In genomic region chr3:46922871-46923558, GRCh38 we compare ENCODE assay signal across 18 cellular contexts. TPM values are rescaled to one million over a fixed set of nuclear protein-coding genes. Genes with fewer than 3 reads are reported as not detected.
DNase-seq lines count a peak whose midpoint lies in the region; ATAC-seq, FAIRE-seq and TF ChIP-seq lines count a peak whose summit lies in the region.
"Had no signal": no experiment of that assay in that cellular context is flagged by ENCODE, and none has a peak within 500 bp of the region (broad histone marks: within the 10 kb centered on the region; RNA-seq: fewer than 3 reads in every experiment).

No MANE protein-coding gene starts in this region.

- ATAC-seq in activated CD8-positive, alpha-beta T cell treated with anti-CD3 and anti-CD28 coated beads for 36 hours: no peak
- ATAC-seq in right lobe of liver (no peak), GM18511 (IDR thresholded peaks at IDR 0.05; ENCODE audit: unreplicated experiment) (no peak)
- ATAC-seq in stimulated activated memory B cell treated with anti-CD40 and anti-IgM and Interleukin-4, amounts not matched to agents 10 μg/mL and 1 μg/mL and 100 μg/mL, for 72 hours: no peak

- TF ChIP-seq CTCF in activated CD8-positive, alpha-beta T cell treated with anti-CD3 and anti-CD28 coated beads for 36 hours (IDR thresholded peaks at IDR 0.05): no peak
- TF ChIP-seq CTCF in right lobe of liver (IDR thresholded peaks at IDR 0.05): no peak

- POLR2A ChIA-PET in activated CD4-positive, alpha-beta memory T cell treated with anti-CD3 and anti-CD28 coated beads for 36 hours (lab: Charles Lee): interaction anchor here (1.3 kb wide), 1 partner anchor 9 kb away, joined by 3 read pairs; no protein-coding TSS in a partner anchor
- POLR2A ChIA-PET in activated CD4-positive, alpha-beta memory T cell treated with anti-CD3 and anti-CD28 coated beads, Interleukin-2, amount 10 ng/mL, durations not matched to agents 7 days and 5 days (lab: Charles Lee): interaction anchor here (0.9 to 2.2 kb wide), 5 partner anchors 24 to 83 kb away, joined by 3 to 7 read pairs (median 4); no protein-coding TSS in a partner anchor
- POLR2A ChIA-PET in activated CD8-positive, alpha-beta T cell treated with anti-CD3 and anti-CD28 coated beads for 36 hours (lab: Charles Lee): interaction anchor here (1.2 to 2.5 kb wide), 2 partner anchors 13 to 360 kb away, joined by 4 to 6 read pairs; partner anchors contain the start of genes KIF9 and KLHL18

- peaks cover 0 to 78% (median 27%) of the 10 kb centered on the region in 4 donors for H3K36me3 ChIP-seq in right lobe of liver

- H3K27me3 ChIP-seq in right lobe of liver: no peaks in the 10 kb centered on the region
- H3K27me3 ChIP-seq: pancreas, upper lobe of right lung had no signal

- no peak overlapping the region for H3K4me3 Mint-ChIP-seq in activated CD4-positive, alpha-beta memory T cell treated with anti-CD3 and anti-CD28 coated beads for 36 hours
- no peak overlapping the region for H3K4me3 Mint-ChIP-seq in activated CD4-positive, alpha-beta memory T cell treated with anti-CD3 and anti-CD28 coated beads, Interleukin-2, amount 10 ng/mL, durations not matched to agents 7 days and 5 days
- H3K4me3 Mint-ChIP-seq in activated CD8-positive, alpha-beta T cell treated with anti-CD3 and anti-CD28 coated beads for 36 hours: no peak overlapping the region
- H3K4me3 Mint-ChIP-seq in stimulated activated memory B cell treated with anti-CD40 and anti-IgM and Interleukin-4, amounts not matched to agents 10 μg/mL and 1 μg/mL and 100 μg/mL, for 72 hours: no peak overlapping the region
- H3K4me3 Mint-ChIP-seq: brain; CD8-positive, alpha-beta memory T cell had no signal

- no peaks in the 10 kb centered on the region for H3K27me3 Mint-ChIP-seq in activated CD4-positive, alpha-beta memory T cell treated with anti-CD3 and anti-CD28 coated beads for 36 hours
- H3K27me3 Mint-ChIP-seq in activated CD4-positive, alpha-beta memory T cell treated with anti-CD3 and anti-CD28 coated beads, Interleukin-2, amount 10 ng/mL, durations not matched to agents 7 days and 5 days: no peaks in the 10 kb centered on the region
- no peaks in the 10 kb centered on the region for H3K27me3 Mint-ChIP-seq in activated CD8-positive, alpha-beta T cell treated with anti-CD3 and anti-CD28 coated beads for 36 hours
- H3K27me3 Mint-ChIP-seq in stimulated activated memory B cell treated with anti-CD40 and anti-IgM and Interleukin-4, amounts not matched to agents 10 μg/mL and 1 μg/mL and 100 μg/mL, for 72 hours: no peaks in the 10 kb centered on the region
- H3K27me3 Mint-ChIP-seq: brain; CD8-positive, alpha-beta memory T cell had no signal

- peak overlapping the region; percentile 23 for H3K27ac Mint-ChIP-seq in activated CD4-positive, alpha-beta memory T cell treated with anti-CD3 and anti-CD28 coated beads for 36 hours
- no peak overlapping the region for H3K27ac Mint-ChIP-seq in activated CD4-positive, alpha-beta memory T cell treated with anti-CD3 and anti-CD28 coated beads, Interleukin-2, amount 10 ng/mL, durations not matched to agents 7 days and 5 days
- H3K27ac Mint-ChIP-seq in activated CD8-positive, alpha-beta T cell treated with anti-CD3 and anti-CD28 coated beads for 36 hours: peak overlapping the region; percentile 67
- peak overlapping the region; percentile 78 for H3K27ac Mint-ChIP-seq in stimulated activated memory B cell treated with anti-CD40 and anti-IgM and Interleukin-4, amounts not matched to agents 10 μg/mL and 1 μg/mL and 100 μg/mL, for 72 hours

- H3K36me3 Mint-ChIP-seq in activated CD4-positive, alpha-beta memory T cell treated with anti-CD3 and anti-CD28 coated beads for 36 hours: peaks cover 46% of the 10 kb centered on the region
- peaks cover 71% of the 10 kb centered on the region for H3K36me3 Mint-ChIP-seq in activated CD4-positive, alpha-beta memory T cell treated with anti-CD3 and anti-CD28 coated beads, Interleukin-2, amount 10 ng/mL, durations not matched to agents 7 days and 5 days (ENCODE audit: low read depth)
- peaks cover 58% of the 10 kb centered on the region for H3K36me3 Mint-ChIP-seq in activated CD8-positive, alpha-beta T cell treated with anti-CD3 and anti-CD28 coated beads for 36 hours (ENCODE audit: low read depth)
- peaks cover 69% of the 10 kb centered on the region for H3K36me3 Mint-ChIP-seq in stimulated activated memory B cell treated with anti-CD40 and anti-IgM and Interleukin-4, amounts not matched to agents 10 μg/mL and 1 μg/mL and 100 μg/mL, for 72 hours

- TF ChIP-seq POLR2A in right lobe of liver (IDR thresholded peaks at IDR 0.05) (no peak), GM12891 (IDR thresholded peaks at IDR 0.05; ENCODE audit: low read depth, low read length) (no peak)

- H3K9me3 Mint-ChIP-seq in activated CD4-positive, alpha-beta memory T cell treated with anti-CD3 and anti-CD28 coated beads for 36 hours: no peaks in the 10 kb centered on the region
- no peaks in the 10 kb centered on the region for H3K9me3 Mint-ChIP-seq in activated CD4-positive, alpha-beta memory T cell treated with anti-CD3 and anti-CD28 coated beads, Interleukin-2, amount 10 ng/mL, durations not matched to agents 7 days and 5 days
- no peaks in the 10 kb centered on the region for H3K9me3 Mint-ChIP-seq in activated CD8-positive, alpha-beta T cell treated with anti-CD3 and anti-CD28 coated beads for 36 hours
- H3K9me3 Mint-ChIP-seq in stimulated activated memory B cell treated with anti-CD40 and anti-IgM and Interleukin-4, amounts not matched to agents 10 μg/mL and 1 μg/mL and 100 μg/mL, for 72 hours: no peaks in the 10 kb centered on the region

- DNase-seq in activated CD4-positive, alpha-beta memory T cell treated with anti-CD3 and anti-CD28 coated beads for 36 hours: no peak
- no peak for DNase-seq in activated CD4-positive, alpha-beta memory T cell treated with anti-CD3 and anti-CD28 coated beads, Interleukin-2, amount 10 ng/mL, durations not matched to agents 7 days and 5 days
- no peak for DNase-seq in activated CD8-positive, alpha-beta T cell treated with anti-CD3 and anti-CD28 coated beads for 36 hours
- DNase-seq in right lobe of liver (peak in 2 of 3 donors; percentile 42 to 51), SHP77 treated with DMSO at 0.1 percent for 48 hours (lab: John Stamatoyannopoulos, UW) (no peak), GM12891 (ENCODE audit: insufficient read length, low spot score) (no peak)
- DNase-seq: NCI-H1105 treated with DMSO at 0.1 percent for 48 hours, NCI-H774 had no signal

- H3K4me1 Mint-ChIP-seq in activated CD4-positive, alpha-beta memory T cell treated with anti-CD3 and anti-CD28 coated beads for 36 hours (ENCODE audit: low read depth): peaks cover 21% of the 10 kb centered on the region
- peaks cover 36% of the 10 kb centered on the region for H3K4me1 Mint-ChIP-seq in activated CD4-positive, alpha-beta memory T cell treated with anti-CD3 and anti-CD28 coated beads, Interleukin-2, amount 10 ng/mL, durations not matched to agents 7 days and 5 days
- H3K4me1 Mint-ChIP-seq in activated CD8-positive, alpha-beta T cell treated with anti-CD3 and anti-CD28 coated beads for 36 hours (ENCODE audit: low read depth): peaks cover 17% of the 10 kb centered on the region
- peaks cover 42% of the 10 kb centered on the region for H3K4me1 Mint-ChIP-seq in stimulated activated memory B cell treated with anti-CD40 and anti-IgM and Interleukin-4, amounts not matched to agents 10 μg/mL and 1 μg/mL and 100 μg/mL, for 72 hours

- intact Hi-C loops in activated CD4-positive, alpha-beta memory T cell treated with anti-CD3 and anti-CD28 coated beads for 36 hours (cut with micrococcal nuclease): loop anchor here (1.0 to 10.0 kb wide), 2 partner anchors 52 to 75 kb away; partner anchors contain the start of genes CCDC12 and NBEAL2
- intact Hi-C loops in activated CD8-positive, alpha-beta T cell treated with anti-CD3 and anti-CD28 coated beads for 36 hours (cut with micrococcal nuclease): loop anchor here (5.0 kb wide), 1 partner anchor 74 kb away; no protein-coding TSS in a partner anchor
- intact Hi-C loops in right lobe of liver (cut with DNase I): loop anchor here (10.0 kb wide), 1 partner anchor 72 kb away; no protein-coding TSS in a partner anchor

- no peak for FAIRE-seq in GM12891 (lab: Jason Lieb, UNC)
- FAIRE-seq: A204.1, pancreas had no signal

- H3K9me3 ChIP-seq in right lobe of liver: no peaks in the 10 kb centered on the region
- H3K9me3 ChIP-seq: pancreas, upper lobe of right lung had no signal

- no peak overlapping the region for H3K4me3 ChIP-seq in right lobe of liver
- H3K4me3 ChIP-seq: pancreas, skin epidermis, upper lobe of right lung had no signal

- no peak overlapping the region for H3K27ac ChIP-seq in right lobe of liver
- H3K27ac ChIP-seq: pancreas, upper lobe of right lung, WERI-Rb-1 had no signal

- CTCF ChIA-PET in activated CD4-positive, alpha-beta memory T cell treated with anti-CD3 and anti-CD28 coated beads for 36 hours (lab: Charles Lee): interaction anchor here (0.7 to 2.3 kb wide), 20 partner anchors 9 to 457 kb away, joined by 3 to 22 read pairs (median 4); partner anchors contain the start of genes NBEAL2 and PTPN23
- CTCF ChIA-PET in activated CD4-positive, alpha-beta memory T cell treated with anti-CD3 and anti-CD28 coated beads, Interleukin-2, amount 10 ng/mL, durations not matched to agents 7 days and 5 days (lab: Charles Lee): interaction anchor here (0.8 to 2.3 kb wide), 11 partner anchors 10 to 107 kb away, joined by 3 to 18 read pairs (median 5); no protein-coding TSS in a partner anchor
- CTCF ChIA-PET in activated CD8-positive, alpha-beta T cell treated with anti-CD3 and anti-CD28 coated beads for 36 hours (lab: Charles Lee): interaction anchor here (0.6 to 3.8 kb wide), 20 partner anchors 10 to 400 kb away, joined by 3 to 24 read pairs (median 3); partner anchors contain the start of gene NBEAL2

- WGBS in right lobe of liver (ENCODE audit: insufficient coverage, low coverage, low lambda C conversion rate, missing lambda C conversion rate): 85% methylated on average over 11 of the region's 16 CpGs

- peaks cover 0 to 26% (median 0%) of the 10 kb centered on the region in 4 donors for H3K4me1 ChIP-seq in right lobe of liver

RNA-seq across cellular contexts. Expression of gene PTH1R, which starts 45.5 kb away (rescaled TPM):
- not detected for total RNA-seq in activated CD4-positive, alpha-beta memory T cell treated with anti-CD3 and anti-CD28 coated beads for 36 hours
- total RNA-seq in activated CD4-positive, alpha-beta memory T cell treated with anti-CD3 and anti-CD28 coated beads, Interleukin-2, amount 10 ng/mL, durations not matched to agents 7 days and 5 days: not detected
- not detected for total RNA-seq in activated CD8-positive, alpha-beta T cell treated with anti-CD3 and anti-CD28 coated beads for 36 hours
- 10 to 100 TPM in 5 of 6 experiments, 1 to 10 TPM in 1; 6.1 to 32.5 (median 16.0) TPM for total RNA-seq in right lobe of liver
- 0.06 TPM for polyA plus RNA-seq in GM12891 (2012; ENCODE audit: low read depth, missing spikeins)
- total RNA-seq: CD8-positive, alpha-beta memory T cell; mononuclear cell had no signal
- polyA plus RNA-seq: CD8-positive, alpha-beta memory T cell had no signal

RNA-seq across cellular contexts. Expression of gene CCDC12, which starts 53.5 kb away (rescaled TPM):
- total RNA-seq in activated CD4-positive, alpha-beta memory T cell treated with anti-CD3 and anti-CD28 coated beads for 36 hours: 10 to 100 TPM; 44.3 to 49.9 TPM
- 10 to 100 TPM; 55.0 to 56.7 TPM for total RNA-seq in activated CD4-positive, alpha-beta memory T cell treated with anti-CD3 and anti-CD28 coated beads, Interleukin-2, amount 10 ng/mL, durations not matched to agents 7 days and 5 days
- 10 to 100 TPM; 51.2 to 51.6 TPM for total RNA-seq in activated CD8-positive, alpha-beta T cell treated with anti-CD3 and anti-CD28 coated beads for 36 hours
- total RNA-seq in right lobe of liver: 10 to 100 TPM; 14.6 to 24.2 (median 17.0) TPM
- 55.8 TPM for polyA plus RNA-seq in GM12891 (2012; ENCODE audit: low read depth, missing spikeins)

RNA-seq across cellular contexts. Expression of gene NBEAL2, which starts 56.5 kb away (rescaled TPM):
- 100 to 1,000 TPM; 114 to 117 TPM for total RNA-seq in activated CD4-positive, alpha-beta memory T cell treated with anti-CD3 and anti-CD28 coated beads for 36 hours
- total RNA-seq in activated CD4-positive, alpha-beta memory T cell treated with anti-CD3 and anti-CD28 coated beads, Interleukin-2, amount 10 ng/mL, durations not matched to agents 7 days and 5 days: 100 to 1,000 TPM; 254 to 267 TPM
- total RNA-seq in activated CD8-positive, alpha-beta T cell treated with anti-CD3 and anti-CD28 coated beads for 36 hours: 10 to 100 TPM; 58.9 to 63.7 TPM
- total RNA-seq in right lobe of liver: 10 to 100 TPM in 5 of 6 experiments, 1 to 10 TPM in 1; 8.9 to 11.7 (median 10.8) TPM
- 53.4 TPM for polyA plus RNA-seq in GM12891 (2012; ENCODE audit: low read depth, missing spikeins)

RNA-seq across cellular contexts. Expression of gene MYL3, which starts 59.8 kb away (rescaled TPM):
- not detected for total RNA-seq in activated CD4-positive, alpha-beta memory T cell treated with anti-CD3 and anti-CD28 coated beads for 36 hours
- total RNA-seq in activated CD4-positive, alpha-beta memory T cell treated with anti-CD3 and anti-CD28 coated beads, Interleukin-2, amount 10 ng/mL, durations not matched to agents 7 days and 5 days: not detected
- not detected for total RNA-seq in activated CD8-positive, alpha-beta T cell treated with anti-CD3 and anti-CD28 coated beads for 36 hours
- total RNA-seq in right lobe of liver: 1 to 10 TPM in 3 of 6 experiments, under 1 TPM in 3; 0.37 to 2.0 (median 1.00) TPM
- polyA plus RNA-seq in GM12891 (2012; ENCODE audit: low read depth, missing spikeins): 0.18 TPM
- total RNA-seq: CD8-positive, alpha-beta memory T cell; mononuclear cell had no signal
- polyA plus RNA-seq: CD8-positive, alpha-beta memory T cell had no signal

Comparison
In these comparisons a context has a peak if more than half of its experiments do, and no peak if none do; other contexts are left out.
1. DNase-seq: peak in right lobe of liver (2 of 3); none in activated CD4-positive, alpha-beta memory T cell treated with anti-CD3 and anti-CD28 coated beads for 36 hours (single experiment), activated CD4-positive, alpha-beta memory T cell treated with anti-CD3 and anti-CD28 coated beads, Interleukin-2, amount 10 ng/mL, durations not matched to agents 7 days and 5 days (single experiment), activated CD8-positive, alpha-beta T cell treated with anti-CD3 and anti-CD28 coated beads for 36 hours (single experiment), SHP77 treated with DMSO at 0.1 percent for 48 hours (single experiment) and GM12891 (single experiment).
2. RNA of gene PTH1R, which starts 45.5 kb away (total RNA-seq): 6.1 to 32.5 TPM in right lobe of liver; not detected in activated CD4-positive, alpha-beta memory T cell treated with anti-CD3 and anti-CD28 coated beads for 36 hours, not detected in activated CD4-positive, alpha-beta memory T cell treated with anti-CD3 and anti-CD28 coated beads, Interleukin-2, amount 10 ng/mL, durations not matched to agents 7 days and 5 days and not detected in activated CD8-positive, alpha-beta T cell treated with anti-CD3 and anti-CD28 coated beads for 36 hours; every median in the first group is over 4 times any median in the second.
3. RNA of gene NBEAL2, which starts 56.5 kb away (total RNA-seq): 254 to 267 TPM in activated CD4-positive, alpha-beta memory T cell treated with anti-CD3 and anti-CD28 coated beads, Interleukin-2, amount 10 ng/mL, durations not matched to agents 7 days and 5 days, 114 to 117 TPM in activated CD4-positive, alpha-beta memory T cell treated with anti-CD3 and anti-CD28 coated beads for 36 hours and 58.9 to 63.7 TPM in activated CD8-positive, alpha-beta T cell treated with anti-CD3 and anti-CD28 coated beads for 36 hours; 8.9 to 11.7 TPM in right lobe of liver; every median in the first group is over 4 times any median in the second.